19 cellular contexts compared by ENCODE assay signal in genomic region chr11:88475991-88476418, GRCh38.
DNase-seq lines count a peak whose midpoint lies in the region; ATAC-seq, FAIRE-seq and TF ChIP-seq lines count a peak whose summit lies in the region.
"Had no signal": no experiment of that assay in that cellular context is flagged by ENCODE, and none has a peak within 500 bp of the region (broad histone marks: within the 10 kb centered on the region; RNA-seq: fewer than 3 reads in every experiment).

No MANE protein-coding gene starts in this region.

- ATAC-seq in gastroesophageal sphincter (peak; percentile 22), esophagus mucosa (no peak), GM21423 (IDR thresholded peaks at IDR 0.05; ENCODE audit: unreplicated experiment) (no peak)
- ATAC-seq: A549; GM23338; naive thymus-derived CD4-positive, alpha-beta T cell; stimulated activated memory B cell treated with anti-CD40 and anti-IgM and Interleukin-4, amounts not matched to agents 10 μg/mL and 1 μg/mL and 100 μg/mL, for 72 hours had no signal

- no peaks in the 10 kb centered on the region for H4K20me1 ChIP-seq in GM23248 (ENCODE audit: insufficient read depth)

- H3F3A ChIP-seq in GM23248 (ENCODE audit: insufficient read depth) = peaks cover 26% of the 10 kb centered on the region

- no peak overlapping the region for H3K56ac ChIP-seq in mesendoderm (ENCODE audit: low read length)

- H2AFZ ChIP-seq in ACC112 (ENCODE audit: low read length, unreplicated experiment) (peak overlapping the region; percentile 45), GM23248 (peak overlapping the region; percentile 53)
- H2AFZ ChIP-seq: GM23338 had no signal

- H4K5ac ChIP-seq in mesendoderm (ENCODE audit: low read length) = no peak overlapping the region

- TF ChIP-seq EP300 in gastroesophageal sphincter (IDR thresholded peaks at IDR 0.05) = no peak

- H4K8ac ChIP-seq in mesendoderm (ENCODE audit: low read depth, low read length) = no peak overlapping the region

- no peak overlapping the region for H2BK120ac ChIP-seq in mesendoderm (ENCODE audit: low read depth, low read length)

- no peak overlapping the region for H3K23ac ChIP-seq in mesendoderm (ENCODE audit: low read length)

- WGBS in GM23248 (ENCODE audit: low coverage in 1 of 2, low lambda C conversion rate in 2 of 2, missing lambda C conversion rate in 2 of 2), 2 experiments = 0 to 11% methylated on average over 1 of the region's 1 CpG
- WGBS in gastroesophageal sphincter (ENCODE audit: low coverage in 1 of 2), 2 donors = 6 to 35% methylated on average over 1 of the region's 1 CpG
- WGBS in mesendoderm (ENCODE audit: extremely low coverage, insufficient coverage, low lambda C conversion rate) = no CpG with 5 or more reads among the region's 1 CpG

- H2BK5ac ChIP-seq in mesendoderm (ENCODE audit: low read length) = no peak overlapping the region

- no peak overlapping the region for H2BK15ac ChIP-seq in mesendoderm (replicated peaks; ENCODE audit: low read depth)

- no peak overlapping the region for H3K4me3 ChIP-seq in ACC112 (ENCODE audit: low read depth, low read length)
- no peak overlapping the region for H3K4me3 ChIP-seq in GM23248
- H3K4me3 ChIP-seq in adipocyte (ENCODE audit: low read length) = peak overlapping the region; percentile 24
- no peak overlapping the region for H3K4me3 ChIP-seq in gastroesophageal sphincter
- H3K4me3 ChIP-seq in mesendoderm (ENCODE audit: low read length) = no peak overlapping the region
- H3K4me3 ChIP-seq: A549, GM23338, SK-N-MC had no signal

- H3K4me2 ChIP-seq in GM23248 (ENCODE audit: unreplicated experiment) (peak overlapping the region; percentile 32), mesendoderm (ENCODE audit: low read length) (no peak overlapping the region)
- H3K4me2 ChIP-seq: A549, GM23338 had no signal

- DNase-seq in GM23248 (peak; percentile 58), adipocyte (ENCODE audit: low read depth) (peak; percentile 62), GM19239 (ENCODE audit: insufficient read length, low spot score) (no peak), mesendoderm (no peak)
- DNase-seq: activated CD4-positive, alpha-beta T cell treated with anti-CD3 and anti-CD28 coated beads, Interleukin-2, amount 10 ng/mL, durations not matched to agents 24 days and 14 days; activated T-cell treated with anti-CD3 and anti-CD28 coated beads for 4 hours; Caco-2; GDM1; naive thymus-derived CD4-positive, alpha-beta T cell; NCI-H146; OCI-M1 had no signal

- no peak for FAIRE-seq in GM19239 (lab: Jason Lieb, UNC)
- FAIRE-seq: A549 had no signal

- H3K36me3 ChIP-seq in ACC112 (ENCODE audit: insufficient read depth, low read length) (no peaks in the 10 kb centered on the region), GM23248 (ENCODE audit: low read depth) (no peaks in the 10 kb centered on the region), adipocyte (ENCODE audit: control insufficient read depth, insufficient read depth, low read length, severe bottlenecking) (no peaks in the 10 kb centered on the region), gastroesophageal sphincter (no peaks in the 10 kb centered on the region), mesendoderm (ENCODE audit: control insufficient read depth, insufficient read depth, low read length) (no peaks in the 10 kb centered on the region)

- H3K27ac ChIP-seq in ACC112 (ENCODE audit: low read depth, low read length) (no peak overlapping the region), GM23248 (peak overlapping the region; percentile 46), gastroesophageal sphincter (no peak overlapping the region), mesendoderm (ENCODE audit: low read depth, low read length) (no peak overlapping the region)
- H3K27ac ChIP-seq: A549, SK-N-MC had no signal

- H3K9me2 ChIP-seq in GM23248 (ENCODE audit: insufficient read depth) = no peaks in the 10 kb centered on the region

- no peaks in the 10 kb centered on the region for H3K79me1 ChIP-seq in mesendoderm (ENCODE audit: low read length)

- H3K9me3 ChIP-seq in GM23248 (ENCODE audit: low read depth) = no peaks in the 10 kb centered on the region
- no peaks in the 10 kb centered on the region for H3K9me3 ChIP-seq in adipocyte (ENCODE audit: control insufficient read depth, low read length)
- H3K9me3 ChIP-seq in gastroesophageal sphincter = no peaks in the 10 kb centered on the region
- H3K9me3 ChIP-seq: A549, Caco-2 had no signal

- TF ChIP-seq CTCF in gastroesophageal sphincter (IDR thresholded peaks at IDR 0.05) = no peak

- no peak overlapping the region for H3K4ac ChIP-seq in mesendoderm (ENCODE audit: low read depth, low read length)

- H3K4me1 ChIP-seq in ACC112 (ENCODE audit: control insufficient read depth, insufficient read depth, low read length, unreplicated experiment) (peaks cover 35% of the 10 kb centered on the region), GM23248 (ENCODE audit: insufficient read depth) (peaks cover 35% of the 10 kb centered on the region), adipocyte (ENCODE audit: control insufficient read depth, insufficient read depth, low read length) (peaks cover 42% of the 10 kb centered on the region), gastroesophageal sphincter (peaks cover 0 to 16% (median 0%) of the 10 kb centered on the region in 3 donors), mesendoderm (ENCODE audit: control insufficient read depth, low read depth, low read length) (no peaks in the 10 kb centered on the region)
- H3K4me1 ChIP-seq: Caco-2 had no signal

- H3K79me2 ChIP-seq in ACC112 (ENCODE audit: control insufficient read depth, insufficient read depth, low read length, unreplicated experiment) (no peaks in the 10 kb centered on the region), GM23248 (ENCODE audit: insufficient read depth) (no peaks in the 10 kb centered on the region), mesendoderm (ENCODE audit: control insufficient read depth, insufficient read depth, low read length) (no peaks in the 10 kb centered on the region)

- no peak overlapping the region for H2AK5ac ChIP-seq in mesendoderm (ENCODE audit: low read length)

- no peak for TF ChIP-seq POLR2A in gastroesophageal sphincter (IDR thresholded peaks at IDR 0.05)

- no peak overlapping the region for H3K18ac ChIP-seq in mesendoderm (ENCODE audit: low read length)

- H3K27me3 ChIP-seq in ACC112 (ENCODE audit: insufficient read depth, low read length) = no peaks in the 10 kb centered on the region
- no peaks in the 10 kb centered on the region for H3K27me3 ChIP-seq in GM23248 (replicated peaks; ENCODE audit: insufficient read depth)
- H3K27me3 ChIP-seq in adipocyte (replicated peaks; ENCODE audit: control insufficient read depth, insufficient read depth, low read length) = no peaks in the 10 kb centered on the region
- H3K27me3 ChIP-seq in gastroesophageal sphincter = no peaks in the 10 kb centered on the region
- no peaks in the 10 kb centered on the region for H3K27me3 ChIP-seq in mesendoderm (ENCODE audit: insufficient read depth, low read length, poor library complexity)

- H3K9ac ChIP-seq in GM23248 = no peak overlapping the region
- peak overlapping the region; percentile 11 for H3K9ac ChIP-seq in adipocyte (ENCODE audit: low read length)
- H3K9ac ChIP-seq in mesendoderm (ENCODE audit: low read length) = no peak overlapping the region

- in situ Hi-C loops in GM23248 (cut with MboI) = no loop called here

Comparison
In these comparisons a context has a peak if more than half of its experiments do, and no peak if none do; other contexts are left out.
1. DNase-seq: peak in GM23248 (single experiment) and adipocyte (single experiment); none in GM19239 (single experiment) and mesendoderm (single experiment).